In the genomic region with DNA sequence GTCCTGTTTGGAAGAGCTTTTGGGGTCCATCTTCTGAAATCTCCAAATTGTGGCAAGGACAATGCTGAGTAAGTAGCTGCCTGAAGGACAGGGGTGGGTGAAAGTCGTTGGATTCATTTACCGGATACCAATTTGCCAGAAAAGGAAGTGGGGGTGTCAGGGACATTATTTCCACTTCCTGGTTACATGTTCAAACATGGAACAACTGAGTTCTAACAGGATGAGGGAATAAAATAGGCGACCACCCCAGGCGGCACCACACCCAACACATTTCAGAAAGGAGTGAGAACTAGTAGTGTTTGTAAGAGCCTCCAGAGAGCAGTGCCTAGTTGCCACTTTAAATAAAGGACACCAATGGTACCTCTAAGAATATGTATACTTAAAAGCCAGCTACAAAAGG, we compare ENCODE assay signal across 25 cellular contexts.
DNase-seq lines count a peak whose midpoint lies in the region; ATAC-seq, FAIRE-seq and TF ChIP-seq lines count a peak whose summit lies in the region.
"Had no signal": no experiment of that assay in that cellular context is flagged by ENCODE, and none has a peak within 500 bp of the region (broad histone marks: within the 10 kb centered on the region; RNA-seq: fewer than 3 reads in every experiment).

No MANE protein-coding gene starts in this region.

- in situ Hi-C loops in HepG2 (cut with HindIII; ENCODE audit: extremely low pct_ligation_motif_present, low pct_unique_long_range_greater_than_20kb) = no loop called here

- no peaks in the 10 kb centered on the region for H3K27me3 ChIP-seq in liver (ENCODE audit: control insufficient read depth in 4 of 4, insufficient read depth in 4 of 4, low read length in 3 of 4)
- H3K27me3 ChIP-seq in HepG2 (ENCODE audit: control insufficient read depth in 1 of 2, insufficient read depth in 2 of 2, low read length in 2 of 2) = peaks cover 0 to 29% of the 10 kb centered on the region in 2 experiments; a peak in 3 of 5 replicates
- H3K27me3 ChIP-seq: cardiac muscle cell, esophagus squamous epithelium, right lobe of liver, SJSA1, transverse colon had no signal

- H3K9me3 Mint-ChIP-seq in stimulated activated naive CD8-positive, alpha-beta T cell treated with anti-CD3 and anti-CD28 coated beads, Interleukin-15, amount 100 ng/mL, for 72 hours = peaks cover 0 to 3% of the 10 kb centered on the region in 2 donors
- H3K9me3 Mint-ChIP-seq: T-helper 2 cell treated with Interferon-gamma antibody and Interleukin-4, amounts not matched to agents 5 μg/mL and 100 μg/mL, for 36 hours had no signal

- no peak overlapping the region for H3K4me2 ChIP-seq in HepG2 (ENCODE audit: low read depth, low read length)
- H3K4me2 ChIP-seq: PC-9 had no signal

- no peak for FAIRE-seq in HepG2 (lab: Jason Lieb, UNC)

- TF ChIP-seq POLR2A in HepG2 (IDR thresholded peaks at IDR 0.05; ENCODE audit: insufficient read depth in 1 of 2, low read depth in 2 of 2, low read length in 2 of 2) = no peak

- 70% methylated on average over 4 of the region's 4 CpGs for WGBS in liver
- WGBS in HepG2 (ENCODE audit: low lambda C conversion rate) = 42% methylated on average over 4 of the region's 4 CpGs

- H3K27ac ChIP-seq in liver (ENCODE audit: low read depth in 1 of 2, low read length in 2 of 2) (no peak overlapping the region), HepG2 (ENCODE audit: extremely low read length, insufficient read depth, low read length) (no peak overlapping the region)
- H3K27ac ChIP-seq: cardiac muscle cell, lower lobe of right lung, PC-9, right lobe of liver, SJSA1, transverse colon had no signal

- CTCF ChIA-PET in HepG2 (lab: Yijun Ruan, JAX; ENCODE audit: low intra/inter-chr PET ratio, low total read pairs) = no interaction called here

- H4K20me1 ChIP-seq in HepG2 (ENCODE audit: insufficient read depth, low read length) = no peaks in the 10 kb centered on the region

- TF ChIP-seq EP300 in HepG2 (IDR thresholded peaks at IDR 0.05; ENCODE audit: low read depth in 2 of 2, low read length in 2 of 2) (no peak), HepG2 (CRISPR knock-in tag; IDR thresholded peaks at IDR 0.05; ENCODE audit: borderline replicate concordance) (no peak)

- TF ChIP-seq CTCF in liver (IDR thresholded peaks at IDR 0.05; ENCODE audit: low read depth, low read length, missing input control) (no peak), HepG2 (CRISPR knock-in tag; IDR thresholded peaks at IDR 0.05) (no peak)

- peaks cover 29% of the 10 kb centered on the region for H3K4me1 Mint-ChIP-seq in stimulated activated naive CD8-positive, alpha-beta T cell treated with anti-CD3 and anti-CD28 coated beads, Interleukin-15, amount 100 ng/mL, for 72 hours

- no peaks in the 10 kb centered on the region for H3K27me3 Mint-ChIP-seq in stimulated activated naive CD8-positive, alpha-beta T cell treated with anti-CD3 and anti-CD28 coated beads, Interleukin-15, amount 100 ng/mL, for 72 hours

- H3K4me3 Mint-ChIP-seq in stimulated activated naive CD8-positive, alpha-beta T cell treated with anti-CD3 and anti-CD28 coated beads, Interleukin-15, amount 100 ng/mL, for 72 hours = no peak overlapping the region
- H3K4me3 Mint-ChIP-seq: T-helper 2 cell treated with Interferon-gamma antibody and Interleukin-4, amounts not matched to agents 5 μg/mL and 100 μg/mL, for 36 hours had no signal

- H3K4me3 ChIP-seq in liver (ENCODE audit: low read depth in 1 of 3, low read length in 3 of 3) (no peak overlapping the region), HepG2 (replicated peaks in 1 of 3; ENCODE audit: insufficient read depth in 1 of 3, low read depth in 2 of 3, low read length in 3 of 3) (no peak overlapping the region)
- H3K4me3 ChIP-seq: cardiac muscle cell, esophagus squamous epithelium, lower lobe of right lung, PC-9, right lobe of liver, SJSA1, transverse colon had no signal

- H3K27ac Mint-ChIP-seq in stimulated activated naive CD8-positive, alpha-beta T cell treated with anti-CD3 and anti-CD28 coated beads, Interleukin-15, amount 100 ng/mL, for 72 hours = peak overlapping the region; percentile 55 to 88
- H3K27ac Mint-ChIP-seq: T-helper 2 cell treated with Interferon-gamma antibody and Interleukin-4, amounts not matched to agents 5 μg/mL and 100 μg/mL, for 36 hours had no signal

- DNase-seq in HepG2 (ENCODE audit: low spot score) (no peak), NOMO-1 treated with DMSO at 0.1 percent for 48 hours (lab: John Stamatoyannopoulos, UW; ENCODE audit: unreplicated experiment) (peak; percentile 35), dermis microvascular lymphatic vessel endothelial cell (ENCODE audit: low read depth in 2 of 2) (peak; percentile 80 to 94), globus pallidus (ENCODE audit: low spot score) (no peak), HPDE6-E6E7 (ENCODE audit: extremely low spot score) (no peak)
- no peak for DNase-seq in stimulated activated naive CD8-positive, alpha-beta T cell treated with anti-CD3 and anti-CD28 coated beads, Interleukin-15, amount 100 ng/mL, for 72 hours
- DNase-seq: activated CD4-positive, CD25-positive, alpha-beta regulatory T cell; activated effector memory CD4-positive, alpha-beta T cell treated with Interleukin-2 at 50 U/mL for 16 hours; DND-41; esophagus squamous epithelium; glutamatergic neuron; KG1; lower lobe of right lung; NCI-H1417 treated with DMSO at 0.1 percent for 48 hours; NCI-H748 treated with DMSO at 0.1 percent for 48 hours; occipital lobe; PC-9; right lobe of liver; stimulated activated naive CD4-positive, alpha-beta T cell treated with Interleukin-2 at 50 U/mL for 16 hours; transverse colon had no signal

- TF ChIP-seq RAD21 in liver (IDR thresholded peaks at IDR 0.05) (no peak), HepG2 (CRISPR knock-in tag; IDR thresholded peaks at IDR 0.05) (no peak)

- no peaks in the 10 kb centered on the region for H3K4me1 ChIP-seq in liver (ENCODE audit: control insufficient read depth in 4 of 4, insufficient read depth in 4 of 4, low read length in 3 of 4)
- H3K4me1 ChIP-seq in HepG2 (ENCODE audit: insufficient read depth, low read length) = no peaks in the 10 kb centered on the region
- H3K4me1 ChIP-seq: right lobe of liver, transverse colon had no signal

- POLR2A ChIA-PET in HepG2 (lab: Yijun Ruan, JAX) = no interaction called here

- BruUV-seq in HepG2 (replicated peaks; lab: Mats Ljungman, UMichigan) = no TSS peak

- no peaks in the 10 kb centered on the region for H3K36me3 ChIP-seq in liver (ENCODE audit: control insufficient read depth in 4 of 4, insufficient read depth in 3 of 4, low read depth in 1 of 4, low read length in 3 of 4)
- no peaks in the 10 kb centered on the region for H3K36me3 ChIP-seq in HepG2 (replicated peaks in 1 of 2; ENCODE audit: control insufficient read depth in 1 of 2, insufficient read depth in 2 of 2, low read length in 2 of 2)
- H3K36me3 ChIP-seq: cardiac muscle cell, esophagus squamous epithelium, lower lobe of right lung, right lobe of liver, SJSA1, transverse colon had no signal

- intact Hi-C loops in HepG2 (cut with micrococcal nuclease; ENCODE audit: unreplicated experiment) = no loop called here

- no peaks in the 10 kb centered on the region for H3K79me2 ChIP-seq in HepG2 (ENCODE audit: insufficient read depth, low read length)

- ATAC-seq in HepG2 (no peak), HG02852 (IDR thresholded peaks at IDR 0.05; ENCODE audit: unreplicated experiment) (no peak)
- ATAC-seq in stimulated activated naive CD8-positive, alpha-beta T cell treated with anti-CD3 and anti-CD28 coated beads, Interleukin-15, amount 100 ng/mL, for 72 hours = no peak

- H3K9ac ChIP-seq in liver (ENCODE audit: low read depth in 1 of 2, low read length in 2 of 2) = no peak overlapping the region
- H3K9ac ChIP-seq in HepG2 (ENCODE audit: insufficient read depth, low read depth, low read length) = no peak overlapping the region

- H2AFZ ChIP-seq in HepG2 (ENCODE audit: low read length) = no peak overlapping the region
- H2AFZ ChIP-seq: PC-9 had no signal

- no peaks in the 10 kb centered on the region for H3K9me3 ChIP-seq in liver (ENCODE audit: control insufficient read depth in 4 of 4, low read length in 3 of 4)
- no peaks in the 10 kb centered on the region for H3K9me3 ChIP-seq in HepG2 (ENCODE audit: low read length)
- H3K9me3 ChIP-seq: esophagus squamous epithelium, lower lobe of right lung, right lobe of liver, SJSA1, transverse colon had no signal

TF ChIP-seq in liver, 16 proteins besides CTCF, POLR2A, EP300 and RAD21 (continues in another document):
- TF ChIP-seq, protein P1, sequence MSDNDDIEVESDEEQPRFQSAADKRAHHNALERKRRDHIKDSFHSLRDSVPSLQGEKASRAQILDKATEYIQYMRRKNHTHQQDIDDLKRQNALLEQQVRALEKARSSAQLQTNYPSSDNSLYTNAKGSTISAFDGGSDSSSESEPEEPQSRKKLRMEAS (IDR thresholded peaks at IDR 0.05) = no peak
- TF ChIP-seq SP1 (IDR thresholded peaks at IDR 0.05) (peak; percentile 22), HNF4A (conservative IDR thresholded peaks at IDR 0.05) (no peak)

TF ChIP-seq in HepG2, 621 proteins besides CTCF, POLR2A, EP300 and RAD21 (continues in another document):
- TF ChIP-seq FOXK1 (CRISPR knock-in tag; IDR thresholded peaks at IDR 0.05; ENCODE audit: borderline replicate concordance, low read depth) (no peak), HOXA9 (CRISPR knock-in tag; IDR thresholded peaks at IDR 0.05; ENCODE audit: borderline replicate concordance) (no peak), ADNP (CRISPR knock-in tag; IDR thresholded peaks at IDR 0.05) (no peak), ZNF782 (CRISPR knock-in tag; IDR thresholded peaks at IDR 0.05; ENCODE audit: borderline replicate concordance) (no peak), ZNF510 (CRISPR knock-in tag; IDR thresholded peaks at IDR 0.05; ENCODE audit: low read depth) (no peak), NCOA1 (CRISPR knock-in tag; IDR thresholded peaks at IDR 0.05) (no peak), RARG (CRISPR knock-in tag; IDR thresholded peaks at IDR 0.05; ENCODE audit: low read depth) (no peak), ZNF253 (CRISPR knock-in tag; IDR thresholded peaks at IDR 0.05; ENCODE audit: borderline replicate concordance) (no peak), TCF7 (IDR thresholded peaks at IDR 0.05; ENCODE audit: low read depth) (no peak), KLF6 (CRISPR knock-in tag; IDR thresholded peaks at IDR 0.05) (no peak), HDAC2 (CRISPR knock-in tag; IDR thresholded peaks at IDR 0.05) (no peak), CBFB (CRISPR knock-in tag; IDR thresholded peaks at IDR 0.05) (no peak), ZNF619 (CRISPR knock-in tag; IDR thresholded peaks at IDR 0.05) (no peak)

Comparison
In these comparisons a context has a peak if more than half of its experiments do, and no peak if none do; other contexts are left out.
1. DNase-seq: peak in NOMO-1 treated with DMSO at 0.1 percent for 48 hours (single experiment) and dermis microvascular lymphatic vessel endothelial cell (2 of 2); none in HepG2 (single experiment), stimulated activated naive CD8-positive, alpha-beta T cell treated with anti-CD3 and anti-CD28 coated beads, Interleukin-15, amount 100 ng/mL, for 72 hours (0 of 2), globus pallidus (single experiment) and HPDE6-E6E7 (single experiment).